Comparison of ENCODE assay signal across 14 cellular contexts in the genomic region with DNA sequence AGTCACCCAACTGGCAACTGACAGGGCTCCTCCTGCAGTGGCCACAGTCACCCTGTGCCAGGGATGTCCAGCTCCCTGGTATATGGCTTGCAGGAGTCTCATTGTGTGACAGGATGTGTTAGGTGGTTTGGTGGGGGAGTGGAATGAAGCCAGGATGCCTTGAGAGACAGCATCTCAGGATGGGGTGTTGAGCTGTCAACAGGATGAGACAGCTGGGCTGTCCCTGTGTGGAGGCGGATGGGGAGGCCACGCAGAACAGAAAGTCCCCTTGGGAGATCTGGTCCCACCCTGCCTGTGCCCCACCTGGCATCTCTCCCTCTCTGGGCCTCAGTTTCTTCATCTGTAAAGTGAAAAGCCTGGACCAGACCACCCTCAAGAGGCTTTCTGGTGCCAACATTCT. TPM values are rescaled to one million over a fixed set of nuclear protein-coding genes. Genes with fewer than 3 reads are reported as not detected.
DNase-seq lines count a peak whose midpoint lies in the region; ATAC-seq and TF ChIP-seq lines count a peak whose summit lies in the region.
"Had no signal": no experiment of that assay in that cellular context is flagged by ENCODE, and none has a peak within 500 bp of the region (broad histone marks: within the 10 kb centered on the region; RNA-seq: fewer than 3 reads in every experiment).

No MANE protein-coding gene starts in this region.

- no peak overlapping the region for H4K8ac ChIP-seq in IMR-90 (ENCODE audit: low read depth in 2 of 2, low read length in 2 of 2)
- H4K8ac ChIP-seq in neuronal stem cell (ENCODE audit: low read depth, low read length), result no peak overlapping the region

- no peak overlapping the region for H3K4me2 ChIP-seq in IMR-90 (ENCODE audit: low read depth, low read length)
- H3K4me2 ChIP-seq in neuronal stem cell (ENCODE audit: insufficient read depth, low read length, poor library complexity, severe bottlenecking), result no peak overlapping the region

- ATAC-seq in Right ventricle myocardium inferior, result no peak
- no peak for ATAC-seq in IMR-90 (ENCODE audit: low read depth)
- no peak for ATAC-seq in GM21381 (IDR thresholded peaks at IDR 0.05; ENCODE audit: unreplicated experiment)
- ATAC-seq: HCT116 had no signal

- H4K91ac ChIP-seq in IMR-90 (ENCODE audit: insufficient read depth, low read depth, low read length) (no peak overlapping the region), neuronal stem cell (ENCODE audit: low read depth, low read length, poor library complexity) (no peak overlapping the region)

- H2BK120ac ChIP-seq in IMR-90 (ENCODE audit: low read depth, low read length), result no peak overlapping the region
- no peak overlapping the region for H2BK120ac ChIP-seq in neuronal stem cell (ENCODE audit: low read depth, low read length)

- TF ChIP-seq POLR2A in IMR-90 (IDR thresholded peaks at IDR 0.05; ENCODE audit: low read depth, low read length) (no peak), spleen (IDR thresholded peaks at IDR 0.05) (no peak)

- H2AFZ ChIP-seq in IMR-90 (replicated peaks; ENCODE audit: low read length, poor library complexity) (peak overlapping the region; percentile 49), neuronal stem cell (ENCODE audit: low read length) (no peak overlapping the region)

- H3K56ac ChIP-seq in IMR-90 (ENCODE audit: extremely low read depth, insufficient read depth, low read length), result no peak overlapping the region

- DNase-seq in Right ventricle myocardium inferior (ENCODE audit: missing footprints) (peak; percentile 2), left ventricle myocardium inferior (no peak), IMR-90 (no peak), neuronal stem cell (ENCODE audit: low spot score) (no peak), spleen (peak; percentile 13), cortex of kidney (lab: John Stamatoyannopoulos, UW) (no peak), ureter (ENCODE audit: low spot score) (no peak)
- DNase-seq: Caco-2, DND-41, GDM1 had no signal

- TF ChIP-seq RAD21 in IMR-90 (IDR thresholded peaks at IDR 0.05; ENCODE audit: low read length), result no peak

- H3K9ac ChIP-seq in IMR-90 (ENCODE audit: low read depth, low read length) (no peak overlapping the region), neuronal stem cell (ENCODE audit: low read depth, low read length, poor library complexity) (no peak overlapping the region)

- no peak overlapping the region for H2AK9ac ChIP-seq in IMR-90 (replicated peaks; ENCODE audit: low read depth, low read length, poor library complexity)

- H3K27me3 ChIP-seq in left ventricle myocardium inferior (ENCODE audit: low read depth) (peaks cover 21% of the 10 kb centered on the region), IMR-90 (ENCODE audit: control insufficient read depth, insufficient read depth, low read length) (no peaks in the 10 kb centered on the region; the same call in 1 of the 2 replicates), neuronal stem cell (ENCODE audit: control insufficient read depth in 3 of 3, insufficient read depth in 3 of 3, low read depth in 1 of 3, low read length in 3 of 3) (peaks cover 0 to 27% (median 0%) of the 10 kb centered on the region in 3 experiments), spleen (replicated peaks in 1 of 7) (peaks cover 0 to 21% (median 0%) of the 10 kb centered on the region in 7 donors)

- in situ Hi-C loops in IMR-90 (cut with MboI; ENCODE audit: low sequenced_read_pairs), result no loop called here

- H3K9me3 ChIP-seq in left ventricle myocardium inferior (replicated peaks), result no peaks in the 10 kb centered on the region
- 0 out of 2 replicates have a peak, but pooled peaks cover 3% of the 10 kb centered on the region for H3K9me3 ChIP-seq in IMR-90 (ENCODE audit: control insufficient read depth, insufficient read depth, low read length)
- H3K9me3 ChIP-seq in neuronal stem cell (replicated peaks in 1 of 2; ENCODE audit: control insufficient read depth in 2 of 2, insufficient read depth in 1 of 2, low read depth in 1 of 2, low read length in 2 of 2), result peaks cover 0 to 5% of the 10 kb centered on the region in 2 donors
- no peaks in the 10 kb centered on the region for H3K9me3 ChIP-seq in spleen

- H3K4me3 ChIP-seq in left ventricle myocardium inferior (no peak overlapping the region), IMR-90 (ENCODE audit: insufficient read depth, low read depth, low read length) (no peak overlapping the region), neuronal stem cell (ENCODE audit: low read length in 2 of 2) (no peak overlapping the region), spleen (no peak overlapping the region)

- no peak overlapping the region for H2AK5ac ChIP-seq in IMR-90 (ENCODE audit: low read depth, low read length)
- no peak overlapping the region for H2AK5ac ChIP-seq in neuronal stem cell (ENCODE audit: low read depth, low read length)

- no peak overlapping the region for H3K18ac ChIP-seq in IMR-90 (ENCODE audit: low read depth, low read length)
- no peak overlapping the region for H3K18ac ChIP-seq in neuronal stem cell (ENCODE audit: low read length)

- no peaks in the 10 kb centered on the region for H3K79me1 ChIP-seq in IMR-90 (ENCODE audit: low read depth in 1 of 2, low read length in 2 of 2)
- no peaks in the 10 kb centered on the region for H3K79me1 ChIP-seq in neuronal stem cell (ENCODE audit: low read depth, low read length)

- H4K5ac ChIP-seq in IMR-90 (ENCODE audit: low read depth, low read length), result no peak overlapping the region

- WGBS in IMR-90 (ENCODE audit: extremely low coverage in 2 of 2, insufficient read length in 1 of 2), 2 experiments, result no CpG with 5 or more reads among the region's 2 CpGs
- WGBS in neuronal stem cell (ENCODE audit: extremely low coverage in 2 of 2, insufficient read length in 2 of 2, insufficient replicate concordance in 1 of 2), 2 donors, result no CpG with 5 or more reads among the region's 2 CpGs
- WGBS in spleen, 5 donors, result 80 to 100% (median 92%) methylated on average over 2 of the region's 2 CpGs

- intact Hi-C loops in Right ventricle myocardium inferior (cut with DNase I), result no loop called here
- intact Hi-C loops in left ventricle myocardium inferior (cut with micrococcal nuclease), result no loop called here
- intact Hi-C loops in IMR-90 (cut with micrococcal nuclease), result no loop called here
- intact Hi-C loops in spleen (cut with DNase I; ENCODE audit: low total_unique reads), result no loop called here

- BruUV-seq in IMR-90 (replicated peaks; lab: Mats Ljungman, UMichigan), result no TSS peak

- H2BK12ac ChIP-seq in neuronal stem cell (ENCODE audit: low read length), result no peak overlapping the region

- H2BK15ac ChIP-seq in IMR-90 (ENCODE audit: low read depth, low read length) (no peak overlapping the region), neuronal stem cell (ENCODE audit: low read length) (no peak overlapping the region)

- H2BK5ac ChIP-seq in IMR-90 (ENCODE audit: low read depth, low read length, poor library complexity, severe bottlenecking), result no peak overlapping the region
- H2BK5ac ChIP-seq in neuronal stem cell (ENCODE audit: low read length), result no peak overlapping the region

- H4K20me1 ChIP-seq in IMR-90 (ENCODE audit: insufficient read depth, low read length), result no peaks in the 10 kb centered on the region

- peaks cover 3% of the 10 kb centered on the region; the same call in 1 of the 2 replicates for H3K9me1 ChIP-seq in IMR-90 (ENCODE audit: insufficient read depth, low read length)

- POLR2A ChIA-PET in IMR-90 (lab: Charles Lee; ENCODE audit: unreplicated experiment), result no interaction called here

- H3K36me3 ChIP-seq in left ventricle myocardium inferior (no peaks in the 10 kb centered on the region), IMR-90 (ENCODE audit: control insufficient read depth, insufficient read depth, low read length) (no peaks in the 10 kb centered on the region), neuronal stem cell (replicated peaks in 1 of 2; ENCODE audit: control insufficient read depth in 2 of 2, insufficient read depth in 2 of 2, low read length in 2 of 2) (no peaks in the 10 kb centered on the region), spleen (no peaks in the 10 kb centered on the region)

- no peak overlapping the region for H3K4ac ChIP-seq in IMR-90 (ENCODE audit: low read depth, low read length)
- H3K4ac ChIP-seq in neuronal stem cell (ENCODE audit: low read length), result no peak overlapping the region

- no peak overlapping the region for H3K23ac ChIP-seq in IMR-90 (ENCODE audit: low read depth, low read length)
- no peak overlapping the region for H3K23ac ChIP-seq in neuronal stem cell (ENCODE audit: low read depth, low read length, poor library complexity)

- no peaks in the 10 kb centered on the region for H3K4me1 ChIP-seq in left ventricle myocardium inferior
- H3K4me1 ChIP-seq in IMR-90 (ENCODE audit: control insufficient read depth, insufficient read depth, low read length), result no peaks in the 10 kb centered on the region
- H3K4me1 ChIP-seq in neuronal stem cell (ENCODE audit: control insufficient read depth in 2 of 2, insufficient read depth in 1 of 2, low read depth in 1 of 2, low read length in 2 of 2), result peaks cover 0 to 6% of the 10 kb centered on the region in 2 donors
- H3K4me1 ChIP-seq in spleen, result no peaks in the 10 kb centered on the region
- H3K4me1 ChIP-seq: Caco-2 had no signal

- H3K14ac ChIP-seq in IMR-90 (replicated peaks; ENCODE audit: low read depth, low read length), result no peak overlapping the region; the same call in 1 of the 2 replicates
- H3K14ac ChIP-seq in neuronal stem cell (ENCODE audit: low read length), result peak overlapping the region; percentile 63

- no peak overlapping the region for H3K27ac ChIP-seq in left ventricle myocardium inferior (replicated peaks)
- no peak overlapping the region for H3K27ac ChIP-seq in IMR-90 (ENCODE audit: insufficient read depth, low read length)
- H3K27ac ChIP-seq in neuronal stem cell (replicated peaks; ENCODE audit: low read length), result no peak overlapping the region
- H3K27ac ChIP-seq in spleen, result no peak overlapping the region
- H3K27ac ChIP-seq: 22Rv1, HL-60 had no signal

- dilution Hi-C loops in IMR-90 (cut with HindIII; ENCODE audit: low sequenced_read_pairs, unreplicated experiment), result no loop called here

- CTCF ChIA-PET in IMR-90 (lab: Yijun Ruan, JAX), result no interaction called here

- TF ChIP-seq CTCF in left ventricle myocardium inferior (IDR thresholded peaks at IDR 0.05; ENCODE audit: borderline replicate concordance), result no peak
- no peak for TF ChIP-seq CTCF in IMR-90 (conservative IDR thresholded peaks at IDR 0.05; ENCODE audit: low read depth, low read length)
- no peak for TF ChIP-seq CTCF in spleen (IDR thresholded peaks at IDR 0.05 in 8 of 11, conservative IDR thresholded peaks at IDR 0.05 in 3 of 11)

- no peak overlapping the region for H2BK20ac ChIP-seq in IMR-90 (ENCODE audit: low read depth, low read length)

TF ChIP-seq in IMR-90, 13 proteins besides CTCF, POLR2A, EP300 and RAD21 (continues in another document):
- TF ChIP-seq NFE2L2 (IDR thresholded peaks at IDR 0.05; ENCODE audit: low read depth, low read length), result no peak

RNA-seq across cellular contexts. Expression of gene ZNF469, which starts 9.5 kb away (rescaled TPM):
- total RNA-seq in Right ventricle myocardium inferior, result 0.92 TPM
- 0.74 TPM for total RNA-seq in left ventricle myocardium inferior
- 1.1 and 1.4 TPM in 2 replicates for total RNA-seq in IMR-90 (2012; rRNA removed)
- polyA plus RNA-seq in IMR-90 (2012; rRNA removed), result 13.3 and 16.4 TPM in 2 replicates
- 5.1 and 8.8 TPM in 2 replicates for polyA plus RNA-seq in IMR-90 (2012; cell fraction: cytosol; rRNA removed)
- 32.3 and 70.4 TPM in 2 replicates for polyA plus RNA-seq in IMR-90 (2012; cell fraction: nucleus; rRNA removed; ENCODE audit: low replicate concordance)
- polyA plus RNA-seq in neuronal stem cell (2013, experiment 1 of 2), result 0.26 TPM
- 0.29 TPM for polyA plus RNA-seq in neuronal stem cell (2013, experiment 2 of 2)
- total RNA-seq in spleen, result 1 to 10 TPM; 2.4 to 8.0 (median 4.0) TPM
- under 1 TPM; 0.27 to 0.96 (median 0.35) TPM for polyA plus RNA-seq in spleen
- 3.6 TPM for total RNA-seq in ureter

Comparison
In these comparisons a context has a peak if more than half of its experiments do, and no peak if none do; other contexts are left out.
1. DNase-seq: peak in Right ventricle myocardium inferior (single experiment) and spleen (single experiment); none in left ventricle myocardium inferior (single experiment), IMR-90 (single experiment), neuronal stem cell (single experiment), cortex of kidney (single experiment) and ureter (single experiment).